In the genomic region with DNA sequence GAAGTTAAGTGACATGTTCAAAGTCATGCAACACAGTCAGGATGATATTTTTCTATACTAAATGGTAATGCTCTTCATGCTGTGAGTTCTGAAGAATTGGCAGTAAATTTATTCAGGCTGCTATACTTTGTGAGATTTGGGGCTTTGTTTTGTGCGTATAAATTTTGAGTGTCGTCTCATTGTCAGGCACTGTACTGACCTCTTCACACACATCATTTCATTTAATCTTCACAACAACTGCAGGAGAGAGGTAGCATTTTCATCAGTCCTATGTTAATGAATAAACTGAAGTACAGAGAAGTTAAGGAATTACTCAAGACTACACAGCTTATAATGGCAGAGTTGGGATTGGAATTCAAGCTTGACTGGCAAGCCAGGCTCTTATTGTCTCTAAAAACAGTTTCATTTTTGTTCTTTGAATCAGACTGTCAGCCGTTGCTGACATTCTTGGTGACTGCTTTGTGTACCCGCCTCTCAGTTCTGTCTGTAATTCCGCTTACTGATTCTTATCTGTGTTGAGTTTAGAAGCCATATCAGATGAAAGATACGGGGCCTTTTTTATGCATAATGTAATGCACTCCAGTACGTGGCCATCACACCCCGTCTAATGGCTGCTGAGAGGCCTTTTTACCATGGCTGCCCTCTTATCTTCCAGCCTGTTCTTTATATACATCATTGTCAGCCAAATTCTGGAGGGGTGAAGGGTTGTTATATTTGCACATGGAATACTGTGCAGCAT, we compare ENCODE assay signal across 1 cellular context.
A peak's percentile ranks its signal among the peaks of the same experiment; 100 is the strongest.
TF ChIP-seq lines count a peak whose summit lies in the region.

No MANE protein-coding gene starts in this region.

TF ChIP-seq in K562, 482 proteins besides CTCF, POLR2A, EP300 and RAD21 (continued from another document and continues in another):
- peak; percentile 36; the same call in 1 of the 2 replicates for TF ChIP-seq CUX1 (CRISPR knock-in tag; IDR thresholded peaks at IDR 0.05)
- TF ChIP-seq ETV1 (tag; conservative IDR thresholded peaks at IDR 0.05; ENCODE audit: low read depth), result 0 out of 2 replicates have a peak, but pooled peaks have one; percentile 26
- TF ChIP-seq, protein P1, sequence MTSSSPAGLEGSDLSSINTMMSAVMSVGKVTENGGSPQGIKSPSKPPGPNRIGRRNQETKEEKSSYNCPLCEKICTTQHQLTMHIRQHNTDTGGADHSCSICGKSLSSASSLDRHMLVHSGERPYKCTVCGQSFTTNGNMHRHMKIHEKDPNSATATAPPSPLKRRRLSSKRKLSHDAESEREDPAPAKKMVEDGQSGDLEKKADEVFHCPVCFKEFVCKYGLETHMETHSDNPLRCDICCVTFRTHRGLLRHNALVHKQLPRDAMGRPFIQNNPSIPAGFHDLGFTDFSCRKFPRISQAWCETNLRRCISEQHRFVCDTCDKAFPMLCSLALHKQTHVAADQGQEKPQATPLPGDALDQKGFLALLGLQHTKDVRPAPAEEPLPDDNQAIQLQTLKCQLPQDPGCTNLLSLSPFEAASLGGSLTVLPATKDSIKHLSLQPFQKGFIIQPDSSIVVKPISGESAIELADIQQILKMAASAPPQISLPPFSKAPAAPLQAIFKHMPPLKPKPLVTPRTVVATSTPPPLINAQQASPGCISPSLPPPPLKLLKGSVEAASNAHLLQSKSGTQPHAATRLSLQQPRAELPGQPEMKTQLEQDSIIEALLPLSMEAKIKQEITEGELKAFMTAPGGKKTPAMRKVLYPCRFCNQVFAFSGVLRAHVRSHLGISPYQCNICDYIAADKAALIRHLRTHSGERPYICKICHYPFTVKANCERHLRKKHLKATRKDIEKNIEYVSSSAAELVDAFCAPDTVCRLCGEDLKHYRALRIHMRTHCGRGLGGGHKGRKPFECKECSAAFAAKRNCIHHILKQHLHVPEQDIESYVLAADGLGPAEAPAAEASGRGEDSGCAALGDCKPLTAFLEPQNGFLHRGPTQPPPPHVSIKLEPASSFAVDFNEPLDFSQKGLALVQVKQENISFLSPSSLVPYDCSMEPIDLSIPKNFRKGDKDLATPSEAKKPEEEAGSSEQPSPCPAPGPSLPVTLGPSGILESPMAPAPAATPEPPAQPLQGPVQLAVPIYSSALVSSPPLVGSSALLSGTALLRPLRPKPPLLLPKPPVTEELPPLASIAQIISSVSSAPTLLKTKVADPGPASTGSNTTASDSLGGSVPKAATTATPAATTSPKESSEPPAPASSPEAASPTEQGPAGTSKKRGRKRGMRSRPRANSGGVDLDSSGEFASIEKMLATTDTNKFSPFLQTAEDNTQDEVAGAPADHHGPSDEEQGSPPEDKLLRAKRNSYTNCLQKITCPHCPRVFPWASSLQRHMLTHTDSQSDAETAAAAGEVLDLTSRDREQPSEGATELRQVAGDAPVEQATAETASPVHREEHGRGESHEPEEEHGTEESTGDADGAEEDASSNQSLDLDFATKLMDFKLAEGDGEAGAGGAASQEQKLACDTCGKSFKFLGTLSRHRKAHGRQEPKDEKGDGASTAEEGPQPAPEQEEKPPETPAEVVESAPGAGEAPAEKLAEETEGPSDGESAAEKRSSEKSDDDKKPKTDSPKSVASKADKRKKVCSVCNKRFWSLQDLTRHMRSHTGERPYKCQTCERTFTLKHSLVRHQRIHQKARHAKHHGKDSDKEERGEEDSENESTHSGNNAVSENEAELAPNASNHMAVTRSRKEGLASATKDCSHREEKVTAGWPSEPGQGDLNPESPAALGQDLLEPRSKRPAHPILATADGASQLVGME (CRISPR knock-in tag; IDR thresholded peaks at IDR 0.05), result 0 out of 2 replicates have a peak, but pooled peaks have one; percentile 32
- peak in 1 of 2 experiments; percentile 54; a peak in 2 of 4 replicates for TF ChIP-seq TEAD1 (CRISPR knock-in tag; IDR thresholded peaks at IDR 0.05)
- peak; percentile 65 for TF ChIP-seq ZNF592 (IDR thresholded peaks at IDR 0.05)
- TF ChIP-seq AFF1 (IDR thresholded peaks at IDR 0.05; ENCODE audit: low read depth in 1 of 2, partially characterized antibody in 2 of 2), result no peak
- TF ChIP-seq VEZF1 (CRISPR knock-in tag; IDR thresholded peaks at IDR 0.05), result 0 out of 2 replicates have a peak, but pooled peaks have one; percentile 22
- no peak for TF ChIP-seq PCBP2 (IDR thresholded peaks at IDR 0.05; ENCODE audit: low read depth, low read length, poor library complexity, severe bottlenecking)
- TF ChIP-seq ZBTB11 (CRISPR knock-in tag; IDR thresholded peaks at IDR 0.05), result 0 out of 6 replicates have a peak, but pooled peaks of 1 of the 3 experiments have one; percentile 22
- TF ChIP-seq ARID3B (CRISPR knock-in tag; IDR thresholded peaks at IDR 0.05; ENCODE audit: borderline replicate concordance), result no peak
- TF ChIP-seq ZNF174 (CRISPR knock-in tag; IDR thresholded peaks at IDR 0.05), result 0 out of 2 replicates have a peak, but pooled peaks have one; percentile 13
